ENCODE assay signal across 4 cellular contexts in genomic region chr2:163375070-163375469, GRCh38.
"Had no signal": no experiment of that assay in that cellular context is flagged by ENCODE, and none has a peak within 500 bp of the region (broad histone marks: within the 10 kb centered on the region; RNA-seq: fewer than 3 reads in every experiment).

No MANE protein-coding gene starts in this region.

- H3K4me3 ChIP-seq: K562 had no signal

- DNase-seq: IMR-90, KBM-7 had no signal

- H3K27ac ChIP-seq: HL-60 had no signal
